ENCODE assay signal across 27 cellular contexts in the genomic region with DNA sequence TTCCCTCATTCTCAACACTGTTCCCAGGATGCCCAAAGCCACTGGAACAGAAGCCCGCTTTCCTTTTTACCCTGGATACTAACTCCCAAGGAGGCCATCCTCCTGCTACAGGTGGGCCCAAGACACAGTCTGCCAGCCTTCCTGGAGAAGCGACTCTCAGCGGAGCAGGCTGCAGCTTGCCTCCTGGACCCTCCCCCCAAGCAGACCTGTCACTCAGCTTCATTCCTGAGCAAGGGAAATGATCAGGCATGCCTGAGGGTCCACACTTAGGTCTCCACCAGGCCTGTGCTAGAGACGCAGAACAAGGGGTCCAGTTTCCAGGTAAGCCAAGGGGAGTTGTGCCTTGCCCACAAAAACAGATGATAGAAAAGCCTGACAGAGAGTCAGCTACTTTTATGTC.
"Had no signal": no experiment of that assay in that cellular context is flagged by ENCODE, and none has a peak within 500 bp of the region (broad histone marks: within the 10 kb centered on the region; RNA-seq: fewer than 3 reads in every experiment).

No MANE protein-coding gene starts in this region.

- H2AFZ ChIP-seq: hepatocyte had no signal

- ATAC-seq: effector memory CD8-positive, alpha-beta T cell; gastroesophageal sphincter; naive thymus-derived CD8-positive, alpha-beta T cell; right cardiac atrium; T-helper 17 cell had no signal

- H3K4me1 ChIP-seq: gastroesophageal sphincter had no signal

- H3K4me3 ChIP-seq: gastroesophageal sphincter, hepatocyte, thoracic aorta, upper lobe of left lung, vagina had no signal

- H3K27me3 ChIP-seq: brain microvascular endothelial cell, gastroesophageal sphincter, hepatocyte, upper lobe of left lung, vagina had no signal

- H3K27ac ChIP-seq: brain microvascular endothelial cell, gastroesophageal sphincter, hepatocyte, thoracic aorta, vagina, WERI-Rb-1 had no signal

- H3K9me3 Mint-ChIP-seq: activated CD4-positive, alpha-beta memory T cell treated with anti-CD3 and anti-CD28 coated beads for 36 hours; activated CD4-positive, alpha-beta T cell treated with anti-CD3 and anti-CD28 coated beads, Interleukin-2, amount 10 ng/mL, durations not matched to agents 24 days and 14 days; stimulated activated naive CD8-positive, alpha-beta T cell treated with anti-CD3 and anti-CD28 coated beads, Interleukin-15, Interleukin-2, amounts not matched to agents 100 ng/mL and 50 ng/mL, for 24 hours had no signal

- H3K4me3 Mint-ChIP-seq: activated CD4-positive, alpha-beta memory T cell treated with anti-CD3 and anti-CD28 coated beads for 36 hours; activated CD4-positive, alpha-beta T cell treated with anti-CD3 and anti-CD28 coated beads, Interleukin-2, amount 10 ng/mL, durations not matched to agents 24 days and 14 days; activated T-cell treated with anti-CD3 and anti-CD28 coated beads, Interleukin-2, amount 50 U/mL, for 24 hours; effector memory CD8-positive, alpha-beta T cell; immature natural killer cell; naive thymus-derived CD8-positive, alpha-beta T cell; stimulated activated naive CD8-positive, alpha-beta T cell treated with anti-CD3 and anti-CD28 coated beads, Interleukin-15, Interleukin-2, amounts not matched to agents 100 ng/mL and 50 ng/mL, for 24 hours; T-helper 17 cell had no signal

- H3K27me3 Mint-ChIP-seq: activated CD4-positive, alpha-beta memory T cell treated with anti-CD3 and anti-CD28 coated beads for 36 hours; activated CD4-positive, alpha-beta T cell treated with anti-CD3 and anti-CD28 coated beads, Interleukin-2, amount 10 ng/mL, durations not matched to agents 24 days and 14 days; stimulated activated naive CD8-positive, alpha-beta T cell treated with anti-CD3 and anti-CD28 coated beads, Interleukin-15, Interleukin-2, amounts not matched to agents 100 ng/mL and 50 ng/mL, for 24 hours had no signal

- H3K4me2 ChIP-seq: hepatocyte had no signal

- H3K4me1 Mint-ChIP-seq: activated CD4-positive, alpha-beta T cell treated with anti-CD3 and anti-CD28 coated beads, Interleukin-2, amount 10 ng/mL, durations not matched to agents 24 days and 14 days; naive thymus-derived CD8-positive, alpha-beta T cell; T-helper 17 cell had no signal

- H3K9me3 ChIP-seq: gastroesophageal sphincter, thoracic aorta, upper lobe of left lung, vagina had no signal

- H3K27ac Mint-ChIP-seq: activated CD4-positive, alpha-beta memory T cell treated with anti-CD3 and anti-CD28 coated beads for 36 hours; activated CD4-positive, alpha-beta T cell treated with anti-CD3 and anti-CD28 coated beads, Interleukin-2, amount 10 ng/mL, durations not matched to agents 24 days and 14 days; activated T-cell treated with anti-CD3 and anti-CD28 coated beads, Interleukin-2, amount 50 U/mL, for 24 hours; effector memory CD8-positive, alpha-beta T cell; immature natural killer cell; naive thymus-derived CD8-positive, alpha-beta T cell; stimulated activated naive CD8-positive, alpha-beta T cell treated with anti-CD3 and anti-CD28 coated beads, Interleukin-15, Interleukin-2, amounts not matched to agents 100 ng/mL and 50 ng/mL, for 24 hours; T-helper 17 cell had no signal

- H3K36me3 ChIP-seq: brain microvascular endothelial cell, gastroesophageal sphincter, thoracic aorta, vagina, WERI-Rb-1 had no signal

- H3K79me2 ChIP-seq: hepatocyte had no signal

- FAIRE-seq: astrocyte, endothelial cell of umbilical vein had no signal

- H3K36me3 Mint-ChIP-seq: activated CD4-positive, alpha-beta memory T cell treated with anti-CD3 and anti-CD28 coated beads for 36 hours; immature natural killer cell had no signal

- DNase-seq: activated CD4-positive, alpha-beta memory T cell treated with anti-CD3 and anti-CD28 coated beads for 36 hours; activated CD4-positive, alpha-beta T cell treated with anti-CD3 and anti-CD28 coated beads, Interleukin-2, amount 10 ng/mL, durations not matched to agents 24 days and 14 days; activated CD4-positive, CD25-positive, alpha-beta regulatory T cell treated with anti-CD3 and anti-CD28 coated beads, Interleukin-2, amount 50 U/mL, for 72 hours; activated CD8-positive, alpha-beta memory T cell treated with anti-CD3 and anti-CD28 coated beads, Interleukin-2, amount 50 U/mL, for 48 hours; activated gamma-delta T cell; activated naive CD4-positive, alpha-beta T cell treated with anti-CD3 and anti-CD28 coated beads, Interleukin-2, amount 50 U/mL, for 16 hours; activated T-cell treated with anti-CD3 and anti-CD28 coated beads, Interleukin-2, amount 50 U/mL, for 24 hours; amniotic stem cell; brain microvascular endothelial cell; cortex of kidney; effector memory CD8-positive, alpha-beta T cell; immature natural killer cell; naive thymus-derived CD8-positive, alpha-beta T cell; right cardiac atrium; stimulated activated CD4-positive, alpha-beta T cell treated with anti-CD3 and anti-CD28 coated beads, Interleukin-12 subunit alpha, Interleukin-12 subunit beta, amount 100 ng/mL, for 4 hours; stimulated activated CD4-positive, alpha-beta T cell treated with anti-CD3 and anti-CD28 coated beads, Interleukin-4, amount 100 ng/mL, for 1 hour; T-helper 17 cell; T1000; upper lobe of left lung; WERI-Rb-1 had no signal
